In the genomic region with DNA sequence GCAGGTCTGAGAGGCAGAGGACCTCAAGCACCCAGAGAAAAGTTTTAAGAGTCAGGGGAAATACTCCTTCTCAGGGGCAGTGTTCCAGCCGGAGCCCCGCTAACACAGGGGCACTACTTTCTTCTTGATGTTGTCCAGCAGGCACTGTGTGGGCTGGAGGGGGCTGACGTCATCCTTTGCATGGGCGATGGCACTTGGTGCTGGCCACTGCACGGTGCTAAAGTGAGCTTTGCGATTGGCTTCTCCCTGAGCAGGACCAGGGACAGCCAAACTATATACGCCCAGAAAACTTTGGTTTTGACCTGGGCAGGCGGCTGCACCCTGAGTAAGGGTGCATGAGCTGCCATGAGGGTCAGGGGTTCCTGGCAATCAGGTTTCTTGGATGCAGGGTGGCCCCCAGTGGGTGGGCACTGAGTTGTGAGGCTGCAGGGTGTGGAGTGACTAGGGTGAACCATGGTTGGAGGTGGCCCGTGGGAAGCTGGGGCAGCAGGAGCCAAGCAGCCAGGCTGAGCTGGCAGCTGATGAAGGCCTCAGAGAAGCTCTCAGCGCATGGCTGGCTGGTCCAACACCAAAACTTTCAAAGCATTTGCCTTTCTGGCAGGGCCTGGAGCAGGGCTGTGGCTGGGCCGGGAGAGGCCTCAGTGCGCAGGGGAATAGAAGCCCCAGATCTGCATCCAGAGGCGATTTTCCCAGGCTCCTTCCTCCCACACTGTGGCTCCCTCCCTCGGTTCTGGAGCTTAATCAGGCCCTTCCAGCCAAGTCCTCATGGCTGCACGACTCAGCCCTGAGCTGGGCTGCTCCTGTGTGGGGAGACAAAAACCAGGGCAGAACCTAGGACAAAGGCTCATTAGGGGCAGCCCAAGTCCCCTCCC, we compare ENCODE assay signal across 8 cellular contexts. TPM values are rescaled to one million over a fixed set of nuclear protein-coding genes. Genes with fewer than 3 reads are reported as not detected.
DNase-seq lines count a peak whose midpoint lies in the region; ATAC-seq and TF ChIP-seq lines count a peak whose summit lies in the region.

No MANE protein-coding gene starts in this region.

- H3K4me1 Mint-ChIP-seq in activated T-cell treated with anti-CD3 and anti-CD28 coated beads, Interleukin-2, amount 50 U/mL, for 24 hours (ENCODE audit: low read depth), result peaks cover 34% of the 10 kb centered on the region
- H3K4me1 Mint-ChIP-seq in activated T-cell treated with anti-CD3 and anti-CD28 coated beads, Interleukin-2, amount 50 U/mL, for 4 hours (ENCODE audit: low read depth), result peaks cover 22% of the 10 kb centered on the region
- peaks cover 7% of the 10 kb centered on the region for H3K4me1 Mint-ChIP-seq in endothelial cell (ENCODE audit: unreplicated experiment)

- H3K36me3 ChIP-seq in colonic mucosa (no peaks in the 10 kb centered on the region), mucosa of descending colon (ENCODE audit: low read depth) (no peaks in the 10 kb centered on the region), urinary bladder (ENCODE audit: insufficient read depth) (no peaks in the 10 kb centered on the region)

- H3K36me3 Mint-ChIP-seq in activated T-cell treated with anti-CD3 and anti-CD28 coated beads, Interleukin-2, amount 50 U/mL, for 24 hours (ENCODE audit: low read depth), result peaks cover 47% of the 10 kb centered on the region
- H3K36me3 Mint-ChIP-seq in activated T-cell treated with anti-CD3 and anti-CD28 coated beads, Interleukin-2, amount 50 U/mL, for 4 hours (ENCODE audit: insufficient read depth), result peaks cover 9% of the 10 kb centered on the region
- H3K36me3 Mint-ChIP-seq in endothelial cell (ENCODE audit: low read depth, unreplicated experiment), result peaks cover 7% of the 10 kb centered on the region

- intact Hi-C loops in colonic mucosa (cut with DNase I) (loop anchor here (5.0 to 10.0 kb wide), 4 partner anchors 53 to 266 kb away; no protein-coding TSS in a partner anchor), mucosa of descending colon (cut with DNase I, micrococcal nuclease) (loop anchor here in 1 of 2 donors (10.0 kb wide), 2 partner anchors 96 to 406 kb away; no protein-coding TSS in a partner anchor)

- 34% methylated on average over 15 of the region's 15 CpGs for WGBS in urinary bladder

- H3K4me3 Mint-ChIP-seq in activated T-cell treated with anti-CD3 and anti-CD28 coated beads, Interleukin-2, amount 50 U/mL, for 24 hours, result no peak overlapping the region
- H3K4me3 Mint-ChIP-seq in activated T-cell treated with anti-CD3 and anti-CD28 coated beads, Interleukin-2, amount 50 U/mL, for 4 hours, result no peak overlapping the region
- H3K4me3 Mint-ChIP-seq in endothelial cell (ENCODE audit: unreplicated experiment), result no peak overlapping the region

- H3K4me3 ChIP-seq in colonic mucosa, result no peak overlapping the region
- no peak overlapping the region for H3K4me3 ChIP-seq in mucosa of descending colon
- no peak overlapping the region for H3K4me3 ChIP-seq in urinary bladder (ENCODE audit: low read depth, low read length)

- H3K27ac Mint-ChIP-seq in activated T-cell treated with anti-CD3 and anti-CD28 coated beads, Interleukin-2, amount 50 U/mL, for 24 hours, result peak overlapping the region; percentile 86
- no peak overlapping the region for H3K27ac Mint-ChIP-seq in endothelial cell (ENCODE audit: unreplicated experiment)

- ATAC-seq in activated T-cell treated with anti-CD3 and anti-CD28 coated beads, Interleukin-2, amount 50 U/mL, for 4 hours, result no peak
- ATAC-seq in mucosa of descending colon (no peak), GM18873 (IDR thresholded peaks at IDR 0.05; ENCODE audit: low FRiP score, unreplicated experiment) (no peak)

- DNase-seq in activated T-cell treated with anti-CD3 and anti-CD28 coated beads, Interleukin-2, amount 50 U/mL, for 24 hours, result no peak
- DNase-seq in activated T-cell treated with anti-CD3 and anti-CD28 coated beads, Interleukin-2, amount 50 U/mL, for 4 hours, result no peak
- DNase-seq in colonic mucosa, result peak; percentile 43
- DNase-seq in mucosa of descending colon, result peak; percentile 24 to 65 (median 43)
- DNase-seq in NCI-H2107 treated with DMSO at 0.1 percent for 48 hours (lab: John Stamatoyannopoulos, UW; ENCODE audit: unreplicated experiment), result no peak
- no peak for DNase-seq in endothelial cell (ENCODE audit: low spot score)

- H3K4me1 ChIP-seq in colonic mucosa (peaks cover 17% of the 10 kb centered on the region), mucosa of descending colon (ENCODE audit: low read depth) (peaks cover 36% of the 10 kb centered on the region), urinary bladder (ENCODE audit: insufficient read depth) (no peaks in the 10 kb centered on the region)

- TF ChIP-seq CTCF in colonic mucosa (IDR thresholded peaks at IDR 0.05) (no peak), mucosa of descending colon (IDR thresholded peaks at IDR 0.05) (no peak), endothelial cell (IDR thresholded peaks at IDR 0.05; ENCODE audit: unreplicated experiment) (no peak)

- H3K9ac ChIP-seq in colonic mucosa (ENCODE audit: low read depth in 2 of 2, low read length in 2 of 2), result no peak overlapping the region

- no peaks in the 10 kb centered on the region for H3K9me3 Mint-ChIP-seq in activated T-cell treated with anti-CD3 and anti-CD28 coated beads, Interleukin-2, amount 50 U/mL, for 24 hours
- H3K9me3 Mint-ChIP-seq in activated T-cell treated with anti-CD3 and anti-CD28 coated beads, Interleukin-2, amount 50 U/mL, for 4 hours, result no peaks in the 10 kb centered on the region
- no peaks in the 10 kb centered on the region for H3K9me3 Mint-ChIP-seq in endothelial cell (ENCODE audit: unreplicated experiment)

- no peaks in the 10 kb centered on the region for H3K9me3 ChIP-seq in colonic mucosa
- no peaks in the 10 kb centered on the region for H3K9me3 ChIP-seq in mucosa of descending colon

- no peaks in the 10 kb centered on the region for H3K27me3 Mint-ChIP-seq in activated T-cell treated with anti-CD3 and anti-CD28 coated beads, Interleukin-2, amount 50 U/mL, for 24 hours
- no peaks in the 10 kb centered on the region for H3K27me3 Mint-ChIP-seq in activated T-cell treated with anti-CD3 and anti-CD28 coated beads, Interleukin-2, amount 50 U/mL, for 4 hours (ENCODE audit: low read depth)
- peaks cover 13% of the 10 kb centered on the region for H3K27me3 Mint-ChIP-seq in endothelial cell (ENCODE audit: unreplicated experiment)

- H3K27me3 ChIP-seq in colonic mucosa, result no peaks in the 10 kb centered on the region

- peak overlapping the region; percentile 41 for H3K27ac ChIP-seq in colonic mucosa
- H3K27ac ChIP-seq in urinary bladder (ENCODE audit: low read depth), result peak overlapping the region; percentile 55

RNA-seq across cellular contexts. Expression of gene MRPS18A, which starts 18.3 kb away (rescaled TPM):
- total RNA-seq in activated T-cell treated with anti-CD3 and anti-CD28 coated beads, Interleukin-2, amount 50 U/mL, for 4 hours, result 10 to 100 TPM; 70.0 to 75.1 (median 72.7) TPM
- total RNA-seq in colonic mucosa (100 to 1,000 TPM in 1 of 2 donors, 10 to 100 TPM in 1; 83.6 to 120 TPM), mucosa of descending colon (10 to 100 TPM; 36.9 to 65.7 (median 61.9) TPM), urinary bladder (33.3 TPM), endothelial cell (ENCODE audit: unreplicated experiment) (45.5 TPM)
- 55.8 TPM for polyA plus RNA-seq in urinary bladder

RNA-seq across cellular contexts. Expression of gene RSPH9, which starts 24.4 kb away (rescaled TPM):
- not detected for total RNA-seq in activated T-cell treated with anti-CD3 and anti-CD28 coated beads, Interleukin-2, amount 50 U/mL, for 4 hours
- total RNA-seq in colonic mucosa, result not detected
- total RNA-seq in mucosa of descending colon, result under 1 TPM in 1 of 3 donors, not detected in 2; 0.12 TPM
- total RNA-seq in urinary bladder, result 1.0 TPM
- 0.60 TPM for polyA plus RNA-seq in urinary bladder
- not detected for total RNA-seq in endothelial cell (ENCODE audit: unreplicated experiment)

RNA-seq across cellular contexts. Expression of gene MAD2L1BP, which starts 33.6 kb away (rescaled TPM):
- 10 to 100 TPM; 32.1 to 32.7 (median 32.3) TPM for total RNA-seq in activated T-cell treated with anti-CD3 and anti-CD28 coated beads, Interleukin-2, amount 50 U/mL, for 4 hours
- total RNA-seq in colonic mucosa, result 10 to 100 TPM; 47.7 to 48.8 TPM
- 10 to 100 TPM; 25.7 to 51.4 (median 41.4) TPM for total RNA-seq in mucosa of descending colon
- total RNA-seq in urinary bladder, result 16.8 TPM
- 25.3 TPM for polyA plus RNA-seq in urinary bladder
- total RNA-seq in endothelial cell (ENCODE audit: unreplicated experiment), result 26.8 TPM

RNA-seq across cellular contexts. Expression of gene GTPBP2, which starts 40.2 kb away (rescaled TPM):
- 10 to 100 TPM; 37.3 to 50.3 (median 39.1) TPM for total RNA-seq in activated T-cell treated with anti-CD3 and anti-CD28 coated beads, Interleukin-2, amount 50 U/mL, for 4 hours
- total RNA-seq in colonic mucosa (10 to 100 TPM; 50.0 to 51.7 TPM), mucosa of descending colon (100 to 1,000 TPM in 1 of 3 donors, 10 to 100 TPM in 2; 61.1 to 100 (median 82.1) TPM), urinary bladder (36.3 TPM), endothelial cell (ENCODE audit: unreplicated experiment) (76.6 TPM)
- 40.4 TPM for polyA plus RNA-seq in urinary bladder

Comparison
In these comparisons a context has a peak if more than half of its experiments do, and no peak if none do; other contexts are left out.
1. DNase-seq: peak in colonic mucosa (single experiment) and mucosa of descending colon (3 of 3); none in activated T-cell treated with anti-CD3 and anti-CD28 coated beads, Interleukin-2, amount 50 U/mL, for 24 hours (single experiment), activated T-cell treated with anti-CD3 and anti-CD28 coated beads, Interleukin-2, amount 50 U/mL, for 4 hours (single experiment), NCI-H2107 treated with DMSO at 0.1 percent for 48 hours (single experiment) and endothelial cell (single experiment).